Comparison of ENCODE assay signal across 25 cellular contexts in genomic region chr17:55288356-55289105, GRCh38.
"Had no signal": no experiment of that assay in that cellular context is flagged by ENCODE, and none has a peak within 500 bp of the region (broad histone marks: within the 10 kb centered on the region; RNA-seq: fewer than 3 reads in every experiment).

No MANE protein-coding gene starts in this region.

- H3K36me3 ChIP-seq: ascending aorta had no signal

- H3K27me3 ChIP-seq: ascending aorta, body of pancreas had no signal

- H3K27ac ChIP-seq: KMS-11 had no signal

- H3K9me3 ChIP-seq: ascending aorta, body of pancreas had no signal

- DNase-seq: activated CD4-positive, alpha-beta T cell treated with anti-CD3 and anti-CD28 coated beads for 4 hours; activated CD4-positive, alpha-beta T cell treated with anti-CD3 and anti-CD28 coated beads, Interleukin-2, amount 50 U/mL, for 4 hours; activated CD8-positive, alpha-beta memory T cell treated with anti-CD3 and anti-CD28 coated beads, Interleukin-2, amount 50 U/mL, for 48 hours; activated CD8-positive, alpha-beta T cell treated with anti-CD3 and anti-CD28 coated beads, Interleukin-2, amount 10 ng/mL, durations not matched to agents 7 days and 5 days; activated effector memory CD4-positive, alpha-beta T cell treated with Interleukin-2 at 50 U/mL for 16 hours; activated naive CD4-positive, alpha-beta T cell; activated naive CD8-positive, alpha-beta T cell treated with anti-CD3 and anti-CD28 coated beads, Interleukin-2, amount 50 U/mL, for 24 hours; activated T-cell treated with anti-CD3 and anti-CD28 coated beads, Interleukin-2, amount 50 U/mL, for 1 hour; amniotic stem cell; body of pancreas; NCI-H1105; NCI-H1436; NCI-H187; NCI-H2081; NCI-H510A treated with DMSO at 0.1 percent for 48 hours; NCI-H69; NK-92 treated with Interleukin-12 subunit alpha and Interleukin-12 subunit beta, amount 100 ng/mL, for 24 hours; OCI-M1; RPMI8226; SHP77 treated with DMSO at 0.1 percent for 48 hours had no signal

- ATAC-seq: activated CD4-positive, CD25-positive, alpha-beta regulatory T cell treated with anti-CD3 and anti-CD28 coated beads, Interleukin-2, amount 50 U/mL, for 24 hours; activated CD8-positive, alpha-beta T cell treated with anti-CD3 and anti-CD28 coated beads, Interleukin-2, amount 10 ng/mL, durations not matched to agents 7 days and 5 days; activated naive CD4-positive, alpha-beta T cell treated with anti-CD3 and anti-CD28 coated beads, Interleukin-2, amount 50 U/mL, for 72 hours; activated naive CD8-positive, alpha-beta T cell treated with anti-CD3 and anti-CD28 coated beads, Interleukin-2, amount 50 U/mL, for 24 hours; body of pancreas; Panc1 had no signal

- H3K4me3 ChIP-seq: ascending aorta, body of pancreas had no signal

- H3K9ac ChIP-seq: KMS-11 had no signal
